Comparison of ENCODE assay signal across 29 cellular contexts in the genomic region with DNA sequence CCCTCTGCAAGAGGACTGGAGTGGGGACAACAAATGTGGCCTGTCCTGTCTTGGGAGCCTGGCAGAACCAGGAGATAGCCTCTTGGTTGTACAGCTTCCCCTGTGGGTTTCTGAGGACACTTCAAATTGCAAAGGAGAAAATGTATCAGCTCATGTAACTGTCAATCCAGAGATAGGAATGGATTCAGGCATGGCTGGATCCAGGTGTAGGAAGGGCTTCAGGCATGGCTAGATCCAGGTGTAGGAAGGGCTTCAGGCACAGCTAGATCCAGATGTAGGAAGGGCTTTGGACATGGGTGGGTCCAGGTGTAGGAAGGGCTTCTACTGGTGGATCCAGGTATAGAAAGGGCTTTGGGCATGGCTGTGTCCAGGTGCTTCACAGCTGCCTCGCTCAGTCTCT. TPM values are rescaled to one million over a fixed set of nuclear protein-coding genes. Genes with fewer than 3 reads are reported as not detected.
"Had no signal": no experiment of that assay in that cellular context is flagged by ENCODE, and none has a peak within 500 bp of the region (broad histone marks: within the 10 kb centered on the region; RNA-seq: fewer than 3 reads in every experiment).

No MANE protein-coding gene starts in this region.

- H3K9me3 ChIP-seq: ascending aorta had no signal

- DNase-seq: activated B cell treated with CpG ODN at 0.5 μM for 24 hours; activated CD4-positive, alpha-beta T cell treated with anti-CD3 and anti-CD28 coated beads for 1 hour; activated CD4-positive, alpha-beta T cell treated with anti-CD3 and anti-CD28 coated beads, Interleukin-2, amount 10 ng/mL, durations not matched to agents 24 days and 14 days; activated CD4-positive, alpha-beta T cell treated with anti-CD3 and anti-CD28 coated beads, Interleukin-2, amount 50 U/mL, for 48 hours; activated CD8-positive, alpha-beta memory T cell treated with anti-CD3 and anti-CD28 coated beads for 24 hours; activated effector memory CD4-positive, alpha-beta T cell treated with anti-CD3 and anti-CD28 coated beads, Interleukin-2, amount 50 U/mL, for 16 hours; activated naive CD4-positive, alpha-beta T cell treated with Interleukin-2 at 50 U/mL for 16 hours; activated naive CD8-positive, alpha-beta T cell treated with anti-CD3 and anti-CD28 coated beads, Interleukin-2, amount 50 U/mL, for 24 hours; activated T-cell treated with anti-CD3 and anti-CD28 coated beads, Interleukin-2, amount 50 U/mL, for 4 hours; amniotic stem cell; Kasumi-1; NCI-H1048; NCI-H1417; NCI-H2029; NCI-H2107; NCI-H345; NCI-H510A treated with DMSO at 0.1 percent for 48 hours; NCI-H69; NK-92 treated with Interleukin-12 subunit alpha and Interleukin-12 subunit beta, amount 100 ng/mL, for 24 hours; OCI-M1; RPMI8226; SHP77; T-helper 17 cell; T-helper 9 cell had no signal

- H3K4me1 ChIP-seq: ascending aorta had no signal

- H3K36me3 ChIP-seq: ascending aorta had no signal

- H3K4me3 Mint-ChIP-seq: activated B cell treated with CpG ODN at 0.5 μM for 24 hours; activated CD4-positive, alpha-beta T cell treated with anti-CD3 and anti-CD28 coated beads, Interleukin-2, amount 10 ng/mL, durations not matched to agents 24 days and 14 days; activated naive CD8-positive, alpha-beta T cell treated with anti-CD3 and anti-CD28 coated beads, Interleukin-2, amount 50 U/mL, for 24 hours; activated T-cell treated with anti-CD3 and anti-CD28 coated beads, Interleukin-2, amount 50 U/mL, for 4 hours; central memory CD8-positive, alpha-beta T cell had no signal

- H3K27me3 Mint-ChIP-seq: T-helper 17 cell had no signal

- H3K4me3 ChIP-seq: ascending aorta had no signal

- H3K36me3 Mint-ChIP-seq: activated naive CD4-positive, alpha-beta T cell treated with anti-CD3 and anti-CD28 coated beads, Interleukin-2, amount 50 U/mL, for 72 hours; brain had no signal

- H3K4me1 Mint-ChIP-seq: brain, T-helper 17 cell had no signal

- H3K9me3 Mint-ChIP-seq: activated B cell treated with CpG ODN at 0.5 μM for 24 hours; activated CD4-positive, alpha-beta T cell treated with anti-CD3 and anti-CD28 coated beads, Interleukin-2, amount 10 ng/mL, durations not matched to agents 24 days and 14 days; activated naive CD4-positive, alpha-beta T cell treated with anti-CD3 and anti-CD28 coated beads, Interleukin-2, amount 50 U/mL, for 72 hours; activated naive CD8-positive, alpha-beta T cell treated with anti-CD3 and anti-CD28 coated beads, Interleukin-2, amount 50 U/mL, for 24 hours; activated T-cell treated with anti-CD3 and anti-CD28 coated beads, Interleukin-2, amount 50 U/mL, for 4 hours had no signal

- ATAC-seq: activated naive CD4-positive, alpha-beta T cell treated with anti-CD3 and anti-CD28 coated beads, Interleukin-2, amount 50 U/mL, for 72 hours; activated naive CD8-positive, alpha-beta T cell treated with anti-CD3 and anti-CD28 coated beads, Interleukin-2, amount 50 U/mL, for 24 hours; activated T-cell treated with anti-CD3 and anti-CD28 coated beads, Interleukin-2, amount 50 U/mL, for 4 hours; Panc1; T-helper 17 cell had no signal

- H3K27ac ChIP-seq: ascending aorta had no signal

- H3K27me3 ChIP-seq: ascending aorta had no signal

- H3K27ac Mint-ChIP-seq: activated B cell treated with CpG ODN at 0.5 μM for 24 hours; activated CD4-positive, alpha-beta T cell treated with anti-CD3 and anti-CD28 coated beads, Interleukin-2, amount 10 ng/mL, durations not matched to agents 24 days and 14 days; activated naive CD4-positive, alpha-beta T cell treated with anti-CD3 and anti-CD28 coated beads, Interleukin-2, amount 50 U/mL, for 72 hours; activated naive CD8-positive, alpha-beta T cell treated with anti-CD3 and anti-CD28 coated beads, Interleukin-2, amount 50 U/mL, for 24 hours; brain; T-helper 17 cell had no signal

RNA-seq across cellular contexts. Expression of gene TP73, which starts 30.9 kb away (rescaled TPM):
- total RNA-seq: ascending aorta had no signal
